ENCODE assay signal across 20 cellular contexts in genomic region chr4:53479731-53480525, GRCh38.
DNase-seq lines count a peak whose midpoint lies in the region; ATAC-seq and TF ChIP-seq lines count a peak whose summit lies in the region.
"Had no signal": no experiment of that assay in that cellular context is flagged by ENCODE, and none has a peak within 500 bp of the region (broad histone marks: within the 10 kb centered on the region; RNA-seq: fewer than 3 reads in every experiment).

No MANE protein-coding gene starts in this region.

- H3K4me3 ChIP-seq in smooth muscle cell: no peak overlapping the region
- H3K4me3 ChIP-seq: pancreas, Peyer's patch, spleen had no signal

- no peaks in the 10 kb centered on the region for H3K9me3 Mint-ChIP-seq in endothelial cell (ENCODE audit: unreplicated experiment)
- no peaks in the 10 kb centered on the region for H3K9me3 Mint-ChIP-seq in activated CD4-positive, alpha-beta T cell treated with anti-CD3 and anti-CD28 coated beads, Interleukin-2, amount 10 ng/mL, durations not matched to agents 24 days and 14 days

- no peaks in the 10 kb centered on the region for H4K20me1 ChIP-seq in smooth muscle cell (ENCODE audit: low read depth)

- no peak overlapping the region for H2AFZ ChIP-seq in smooth muscle cell (ENCODE audit: low read depth)

- TF ChIP-seq CTCF in smooth muscle cell (IDR thresholded peaks at IDR 0.05; ENCODE audit: borderline replicate concordance, insufficient read depth, poor library complexity, severe bottlenecking) (no peak), endothelial cell (IDR thresholded peaks at IDR 0.05; ENCODE audit: unreplicated experiment) (no peak)

- no peak overlapping the region for H3K27ac Mint-ChIP-seq in endothelial cell (ENCODE audit: unreplicated experiment)
- H3K27ac Mint-ChIP-seq in activated CD4-positive, alpha-beta T cell treated with anti-CD3 and anti-CD28 coated beads, Interleukin-2, amount 10 ng/mL, durations not matched to agents 24 days and 14 days: no peak overlapping the region
- H3K27ac Mint-ChIP-seq: CD14-positive monocyte, T-helper 17 cell had no signal

- peak; percentile 32; the same call in 1 of the 3 replicates for ATAC-seq in SK-N-SH treated with all-trans-retinoic acid at 6 μM for 48 hours
- ATAC-seq: stimulated activated naive CD8-positive, alpha-beta T cell treated with anti-CD3 and anti-CD28 coated beads, Interleukin-15, Interleukin-2, amounts not matched to agents 100 U/mL and 50 U/mL, for 24 hours; T-helper 17 cell had no signal

- H3K79me2 ChIP-seq in smooth muscle cell (ENCODE audit: low read depth): no peaks in the 10 kb centered on the region

- H3K9me3 ChIP-seq in smooth muscle cell (replicated peaks; ENCODE audit: low read depth): no peaks in the 10 kb centered on the region
- H3K9me3 ChIP-seq: pancreas, Peyer's patch, spleen had no signal

- no peaks in the 10 kb centered on the region for H3K36me3 ChIP-seq in smooth muscle cell (ENCODE audit: low read depth)
- H3K36me3 ChIP-seq: spleen had no signal

- DNase-seq in HCEC 1CT (peak; percentile 58), fibroblast of peridontal ligament (ENCODE audit: extremely low read depth) (peak; percentile 55), smooth muscle cell (lab: John Stamatoyannopoulos, UW; ENCODE audit: unreplicated experiment) (no peak), endothelial cell (ENCODE audit: low spot score) (no peak), SKM-1 (lab: John Stamatoyannopoulos, UW; ENCODE audit: unreplicated experiment) (no peak)
- no peak for DNase-seq in activated CD4-positive, alpha-beta T cell treated with anti-CD3 and anti-CD28 coated beads, Interleukin-2, amount 10 ng/mL, durations not matched to agents 24 days and 14 days
- DNase-seq: activated naive CD4-positive, alpha-beta T cell; DMS79 treated with DMSO at 0.1 percent for 48 hours; glutamatergic neuron; Kasumi-1; left cardiac atrium; NCI-H1694 treated with DMSO at 0.1 percent for 48 hours; NCI-H524; pancreas; Peyer's patch; spleen; stimulated activated naive CD8-positive, alpha-beta T cell treated with anti-CD3 and anti-CD28 coated beads, Interleukin-15, Interleukin-2, amounts not matched to agents 100 U/mL and 50 U/mL, for 24 hours; T-helper 17 cell had no signal

- H3K27me3 Mint-ChIP-seq in endothelial cell (ENCODE audit: unreplicated experiment): no peaks in the 10 kb centered on the region
- H3K27me3 Mint-ChIP-seq in activated CD4-positive, alpha-beta T cell treated with anti-CD3 and anti-CD28 coated beads, Interleukin-2, amount 10 ng/mL, durations not matched to agents 24 days and 14 days: peaks cover 9% of the 10 kb centered on the region

- H3K4me1 ChIP-seq in smooth muscle cell (ENCODE audit: low read depth): peaks cover 11% of the 10 kb centered on the region
- H3K4me1 ChIP-seq: Peyer's patch, spleen had no signal

- H3K36me3 Mint-ChIP-seq in endothelial cell (ENCODE audit: low read depth, unreplicated experiment): peaks cover 21% of the 10 kb centered on the region
- H3K36me3 Mint-ChIP-seq in activated CD4-positive, alpha-beta T cell treated with anti-CD3 and anti-CD28 coated beads, Interleukin-2, amount 10 ng/mL, durations not matched to agents 24 days and 14 days (ENCODE audit: low read depth): no peaks in the 10 kb centered on the region
- H3K36me3 Mint-ChIP-seq: CD14-positive monocyte had no signal

- peak overlapping the region; percentile 75 for H3K27ac ChIP-seq in smooth muscle cell (ENCODE audit: low read depth)
- H3K27ac ChIP-seq: pancreas, Peyer's patch, spleen had no signal

- H3F3A ChIP-seq in smooth muscle cell (ENCODE audit: low read depth): peaks cover 13% of the 10 kb centered on the region

- no peak overlapping the region for H3K4me3 Mint-ChIP-seq in endothelial cell (ENCODE audit: unreplicated experiment)
- H3K4me3 Mint-ChIP-seq in activated CD4-positive, alpha-beta T cell treated with anti-CD3 and anti-CD28 coated beads, Interleukin-2, amount 10 ng/mL, durations not matched to agents 24 days and 14 days: no peak overlapping the region
- H3K4me3 Mint-ChIP-seq: CD14-positive monocyte, T-helper 17 cell had no signal

- H3K4me1 Mint-ChIP-seq in endothelial cell (ENCODE audit: unreplicated experiment): no peaks in the 10 kb centered on the region
- H3K4me1 Mint-ChIP-seq in activated CD4-positive, alpha-beta T cell treated with anti-CD3 and anti-CD28 coated beads, Interleukin-2, amount 10 ng/mL, durations not matched to agents 24 days and 14 days: no peaks in the 10 kb centered on the region
- H3K4me1 Mint-ChIP-seq: CD14-positive monocyte, T-helper 17 cell had no signal

- WGBS in smooth muscle cell (ENCODE audit: low lambda C conversion rate): 65% methylated on average over 5 of the region's 5 CpGs

- intact Hi-C loops in activated CD4-positive, alpha-beta T cell treated with anti-CD3 and anti-CD28 coated beads, Interleukin-2, amount 10 ng/mL, durations not matched to agents 24 days and 14 days (cut with micrococcal nuclease): no loop called here

- H3K27me3 ChIP-seq in smooth muscle cell (ENCODE audit: low read depth): no peaks in the 10 kb centered on the region
- H3K27me3 ChIP-seq: pancreas, Peyer's patch, spleen had no signal

- H3K9ac ChIP-seq in smooth muscle cell (ENCODE audit: low read depth): no peak overlapping the region

- no peak overlapping the region for H3K4me2 ChIP-seq in smooth muscle cell

TF ChIP-seq in SK-N-SH treated with all-trans-retinoic acid at 6 μM for 48 hours, 23 proteins besides CTCF, POLR2A, EP300 and RAD21 (continues in another document):
- TF ChIP-seq, protein P1, sequence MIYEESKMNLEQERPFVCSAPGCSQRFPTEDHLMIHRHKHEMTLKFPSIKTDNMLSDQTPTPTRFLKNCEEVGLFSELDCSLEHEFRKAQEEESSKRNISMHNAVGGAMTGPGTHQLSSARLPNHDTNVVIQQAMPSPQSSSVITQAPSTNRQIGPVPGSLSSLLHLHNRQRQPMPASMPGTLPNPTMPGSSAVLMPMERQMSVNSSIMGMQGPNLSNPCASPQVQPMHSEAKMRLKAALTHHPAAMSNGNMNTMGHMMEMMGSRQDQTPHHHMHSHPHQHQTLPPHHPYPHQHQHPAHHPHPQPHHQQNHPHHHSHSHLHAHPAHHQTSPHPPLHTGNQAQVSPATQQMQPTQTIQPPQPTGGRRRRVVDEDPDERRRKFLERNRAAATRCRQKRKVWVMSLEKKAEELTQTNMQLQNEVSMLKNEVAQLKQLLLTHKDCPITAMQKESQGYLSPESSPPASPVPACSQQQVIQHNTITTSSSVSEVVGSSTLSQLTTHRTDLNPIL (CRISPR knock-in tag; IDR thresholded peaks at IDR 0.05; ENCODE audit: low read depth): no peak
- TF ChIP-seq POU6F1 (CRISPR knock-in tag; IDR thresholded peaks at IDR 0.05; ENCODE audit: borderline replicate concordance, low read depth) (no peak), OSR1 (CRISPR knock-in tag; IDR thresholded peaks at IDR 0.05) (no peak), ZNF8 (CRISPR knock-in tag; IDR thresholded peaks at IDR 0.05) (no peak), ZC3H10 (CRISPR knock-in tag; IDR thresholded peaks at IDR 0.05) (no peak), CSRNP3 (CRISPR knock-in tag; IDR thresholded peaks at IDR 0.05) (no peak), ZFP30 (CRISPR knock-in tag; IDR thresholded peaks at IDR 0.05) (no peak)
- TF ChIP-seq, protein P2, sequence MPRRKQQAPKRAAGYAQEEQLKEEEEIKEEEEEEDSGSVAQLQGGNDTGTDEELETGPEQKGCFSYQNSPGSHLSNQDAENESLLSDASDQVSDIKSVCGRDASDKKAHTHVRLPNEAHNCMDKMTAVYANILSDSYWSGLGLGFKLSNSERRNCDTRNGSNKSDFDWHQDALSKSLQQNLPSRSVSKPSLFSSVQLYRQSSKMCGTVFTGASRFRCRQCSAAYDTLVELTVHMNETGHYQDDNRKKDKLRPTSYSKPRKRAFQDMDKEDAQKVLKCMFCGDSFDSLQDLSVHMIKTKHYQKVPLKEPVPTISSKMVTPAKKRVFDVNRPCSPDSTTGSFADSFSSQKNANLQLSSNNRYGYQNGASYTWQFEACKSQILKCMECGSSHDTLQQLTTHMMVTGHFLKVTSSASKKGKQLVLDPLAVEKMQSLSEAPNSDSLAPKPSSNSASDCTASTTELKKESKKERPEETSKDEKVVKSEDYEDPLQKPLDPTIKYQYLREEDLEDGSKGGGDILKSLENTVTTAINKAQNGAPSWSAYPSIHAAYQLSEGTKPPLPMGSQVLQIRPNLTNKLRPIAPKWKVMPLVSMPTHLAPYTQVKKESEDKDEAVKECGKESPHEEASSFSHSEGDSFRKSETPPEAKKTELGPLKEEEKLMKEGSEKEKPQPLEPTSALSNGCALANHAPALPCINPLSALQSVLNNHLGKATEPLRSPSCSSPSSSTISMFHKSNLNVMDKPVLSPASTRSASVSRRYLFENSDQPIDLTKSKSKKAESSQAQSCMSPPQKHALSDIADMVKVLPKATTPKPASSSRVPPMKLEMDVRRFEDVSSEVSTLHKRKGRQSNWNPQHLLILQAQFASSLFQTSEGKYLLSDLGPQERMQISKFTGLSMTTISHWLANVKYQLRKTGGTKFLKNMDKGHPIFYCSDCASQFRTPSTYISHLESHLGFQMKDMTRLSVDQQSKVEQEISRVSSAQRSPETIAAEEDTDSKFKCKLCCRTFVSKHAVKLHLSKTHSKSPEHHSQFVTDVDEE (CRISPR knock-in tag; IDR thresholded peaks at IDR 0.05): no peak

Comparison
In these comparisons a context has a peak if more than half of its experiments do, and no peak if none do; other contexts are left out.
1. DNase-seq: peak in HCEC 1CT (single experiment) and fibroblast of peridontal ligament (single experiment); none in smooth muscle cell (single experiment), endothelial cell (single experiment), activated CD4-positive, alpha-beta T cell treated with anti-CD3 and anti-CD28 coated beads, Interleukin-2, amount 10 ng/mL, durations not matched to agents 24 days and 14 days (single experiment) and SKM-1 (single experiment).